In genomic region chr5:9222054-9222738, GRCh38 we compare ENCODE assay signal across 18 cellular contexts.
"Had no signal": no experiment of that assay in that cellular context is flagged by ENCODE, and none has a peak within 500 bp of the region (broad histone marks: within the 10 kb centered on the region; RNA-seq: fewer than 3 reads in every experiment).

No MANE protein-coding gene starts in this region.

- H3K9me3 ChIP-seq: ovary, spleen, testis, upper lobe of left lung had no signal

- H3K27ac ChIP-seq: brain microvascular endothelial cell, ovary, spleen, testis, upper lobe of left lung had no signal

- H3K27me3 ChIP-seq: brain microvascular endothelial cell, ovary, spleen, testis, upper lobe of left lung had no signal

- H3K4me1 ChIP-seq: spleen, testis, upper lobe of left lung had no signal

- H3K36me3 ChIP-seq: brain microvascular endothelial cell, ovary, spleen, upper lobe of left lung had no signal

- ATAC-seq: sciatic nerve; stimulated activated naive CD8-positive, alpha-beta T cell treated with anti-CD3 and anti-CD28 coated beads, Interleukin-15, amount 100 ng/mL, for 72 hours had no signal

- H3K4me3 ChIP-seq: ovary, spleen, testis, upper lobe of left lung had no signal

- DNase-seq: activated CD4-positive, alpha-beta T cell treated with anti-CD3 and anti-CD28 coated beads, Interleukin-2, amount 10 ng/mL, durations not matched to agents 7 days and 5 days; activated CD4-positive, CD25-positive, alpha-beta regulatory T cell; activated naive CD4-positive, alpha-beta T cell; anterior cingulate cortex; brain microvascular endothelial cell; cortex of kidney; effector CD8-positive, alpha-beta T cell; foreskin melanocyte; head of caudate nucleus; immature natural killer cell; nephron progenitor cell; ovary; spleen; stimulated activated naive CD8-positive, alpha-beta T cell treated with anti-CD3 and anti-CD28 coated beads, Interleukin-15, amount 100 ng/mL, for 72 hours; T-helper 2 cell; testis; upper lobe of left lung had no signal
